1 cellular context compared by ENCODE assay signal in genomic region chr6:149991838-149992237, GRCh38.
TF ChIP-seq lines count a peak whose summit lies in the region.

No MANE protein-coding gene starts in this region.

TF ChIP-seq in H1, 55 proteins besides CTCF, POLR2A, EP300 and RAD21:
- peak; percentile 81 for TF ChIP-seq RNF2 (IDR thresholded peaks at IDR 0.05; ENCODE audit: borderline replicate concordance, low read depth, low read length, missing control alignments, poor library complexity, severe bottlenecking)
- TF ChIP-seq FOSL1 (IDR thresholded peaks at IDR 0.05; ENCODE audit: insufficient read depth, low read depth, low read length), result no peak
